Comparison of ENCODE assay signal across 21 cellular contexts in genomic region chr1:7000720-7001119, GRCh38.
DNase-seq lines count a peak whose midpoint lies in the region; ATAC-seq lines count a peak whose summit lies in the region.
"Had no signal": no experiment of that assay in that cellular context is flagged by ENCODE, and none has a peak within 500 bp of the region (broad histone marks: within the 10 kb centered on the region; RNA-seq: fewer than 3 reads in every experiment).

No MANE protein-coding gene starts in this region.

- no peak overlapping the region for H2AFZ ChIP-seq in Karpas-422 (ENCODE audit: low read length)

- H3K79me2 ChIP-seq in Karpas-422 (ENCODE audit: low read length): no peaks in the 10 kb centered on the region

- peaks cover 16% of the 10 kb centered on the region for H3K27me3 Mint-ChIP-seq in activated T-cell treated with anti-CD3 and anti-CD28 coated beads, Interleukin-2, amount 50 U/mL, for 4 hours (ENCODE audit: low read depth)
- peaks cover 24% of the 10 kb centered on the region for H3K27me3 Mint-ChIP-seq in activated T-helper 17 cell treated with anti-CD3 and anti-CD28 coated beads, Interleukin-2, amount 50 U/mL, for 72 hours
- peaks cover 12% of the 10 kb centered on the region for H3K27me3 Mint-ChIP-seq in activated naive CD8-positive, alpha-beta T cell treated with anti-CD3 and anti-CD28 coated beads, Interleukin-2, amount 50 U/mL, for 24 hours
- peaks cover 17% of the 10 kb centered on the region for H3K27me3 Mint-ChIP-seq in stimulated activated naive CD8-positive, alpha-beta T cell treated with anti-CD3 and anti-CD28 coated beads, Interleukin-15, Interleukin-2, amounts not matched to agents 100 ng/mL and 50 ng/mL, for 24 hours

- H3K4me1 Mint-ChIP-seq in activated T-cell treated with anti-CD3 and anti-CD28 coated beads, Interleukin-2, amount 50 U/mL, for 4 hours (ENCODE audit: low read depth): no peaks in the 10 kb centered on the region
- peaks cover 3% of the 10 kb centered on the region for H3K4me1 Mint-ChIP-seq in activated T-helper 17 cell treated with anti-CD3 and anti-CD28 coated beads, Interleukin-2, amount 50 U/mL, for 72 hours
- H3K4me1 Mint-ChIP-seq in activated naive CD8-positive, alpha-beta T cell treated with anti-CD3 and anti-CD28 coated beads, Interleukin-2, amount 50 U/mL, for 24 hours: peaks cover 20% of the 10 kb centered on the region
- peaks cover 23% of the 10 kb centered on the region for H3K4me1 Mint-ChIP-seq in stimulated activated naive CD8-positive, alpha-beta T cell treated with anti-CD3 and anti-CD28 coated beads, Interleukin-15, Interleukin-2, amounts not matched to agents 100 ng/mL and 50 ng/mL, for 24 hours (ENCODE audit: low read depth)
- H3K4me1 Mint-ChIP-seq: CD4-positive, CD25-positive, alpha-beta regulatory T cell; CD8-positive, alpha-beta memory T cell had no signal

- H3K9ac ChIP-seq in Karpas-422 (ENCODE audit: low read length): no peak overlapping the region

- no peaks in the 10 kb centered on the region for H3K36me3 ChIP-seq in Karpas-422 (ENCODE audit: insufficient read depth, low read length)
- H3K36me3 ChIP-seq: BE2C had no signal

- H3K36me3 Mint-ChIP-seq in activated T-cell treated with anti-CD3 and anti-CD28 coated beads, Interleukin-2, amount 50 U/mL, for 4 hours (ENCODE audit: insufficient read depth): no peaks in the 10 kb centered on the region
- no peaks in the 10 kb centered on the region for H3K36me3 Mint-ChIP-seq in activated T-helper 17 cell treated with anti-CD3 and anti-CD28 coated beads, Interleukin-2, amount 50 U/mL, for 72 hours (ENCODE audit: low read depth)
- no peaks in the 10 kb centered on the region for H3K36me3 Mint-ChIP-seq in activated naive CD8-positive, alpha-beta T cell treated with anti-CD3 and anti-CD28 coated beads, Interleukin-2, amount 50 U/mL, for 24 hours (ENCODE audit: low read depth)
- H3K36me3 Mint-ChIP-seq in stimulated activated naive CD8-positive, alpha-beta T cell treated with anti-CD3 and anti-CD28 coated beads, Interleukin-15, Interleukin-2, amounts not matched to agents 100 ng/mL and 50 ng/mL, for 24 hours (ENCODE audit: low read depth): no peaks in the 10 kb centered on the region
- H3K36me3 Mint-ChIP-seq: CD4-positive, CD25-positive, alpha-beta regulatory T cell; CD8-positive, alpha-beta memory T cell had no signal

- H3K4me2 ChIP-seq in Karpas-422 (ENCODE audit: low read depth, low read length, poor library complexity, severe bottlenecking): no peak overlapping the region

- H3K9me2 ChIP-seq in Karpas-422 (replicated peaks; ENCODE audit: insufficient read depth, low read length): no peaks in the 10 kb centered on the region

- no peak overlapping the region for H3K27ac ChIP-seq in Karpas-422 (ENCODE audit: low read length)

- no peaks in the 10 kb centered on the region for H3K9me3 ChIP-seq in Karpas-422 (ENCODE audit: low read length)
- H3K9me3 ChIP-seq: BE2C had no signal

- peak; percentile 32 to 34 for ATAC-seq in activated T-cell treated with anti-CD3 and anti-CD28 coated beads, Interleukin-2, amount 50 U/mL, for 4 hours
- peak; percentile 59 for ATAC-seq in activated T-helper 17 cell treated with anti-CD3 and anti-CD28 coated beads, Interleukin-2, amount 50 U/mL, for 72 hours (replicated peaks)
- ATAC-seq in activated naive CD8-positive, alpha-beta T cell treated with anti-CD3 and anti-CD28 coated beads, Interleukin-2, amount 50 U/mL, for 24 hours: peak; percentile 41
- no peak for ATAC-seq in GM18502 (IDR thresholded peaks at IDR 0.05; ENCODE audit: poor library complexity, unreplicated experiment)
- ATAC-seq: HCT116 had no signal

- DNase-seq in activated T-cell treated with anti-CD3 and anti-CD28 coated beads, Interleukin-2, amount 50 U/mL, for 4 hours: no peak
- DNase-seq in activated T-cell treated with anti-CD3 and anti-CD28 coated beads, Interleukin-2, amount 50 U/mL, for 48 hours: no peak
- DNase-seq in activated naive CD8-positive, alpha-beta T cell treated with anti-CD3 and anti-CD28 coated beads, Interleukin-2, amount 50 U/mL, for 24 hours: no peak
- no peak for DNase-seq in Karpas-422
- DNase-seq: ACHN; BE2C; C1 segment of cervical spinal cord; CD4-positive, CD25-positive, alpha-beta regulatory T cell; CD8-positive, alpha-beta memory T cell; COR-L47; DMS 273 treated with DMSO at 0.1 percent for 48 hours; DMS53; DND-41; EL; GOT3; H7; IMR-90 had no signal

- no peak overlapping the region for H3K4me3 Mint-ChIP-seq in activated T-cell treated with anti-CD3 and anti-CD28 coated beads, Interleukin-2, amount 50 U/mL, for 4 hours
- H3K4me3 Mint-ChIP-seq in activated T-helper 17 cell treated with anti-CD3 and anti-CD28 coated beads, Interleukin-2, amount 50 U/mL, for 72 hours: no peak overlapping the region
- H3K4me3 Mint-ChIP-seq in activated naive CD8-positive, alpha-beta T cell treated with anti-CD3 and anti-CD28 coated beads, Interleukin-2, amount 50 U/mL, for 24 hours: no peak overlapping the region
- no peak overlapping the region for H3K4me3 Mint-ChIP-seq in stimulated activated naive CD8-positive, alpha-beta T cell treated with anti-CD3 and anti-CD28 coated beads, Interleukin-15, Interleukin-2, amounts not matched to agents 100 ng/mL and 50 ng/mL, for 24 hours
- H3K4me3 Mint-ChIP-seq: CD4-positive, CD25-positive, alpha-beta regulatory T cell; CD8-positive, alpha-beta memory T cell had no signal

- H3K4me3 ChIP-seq in Karpas-422 (ENCODE audit: low read length): no peak overlapping the region

- H4K20me1 ChIP-seq in Karpas-422 (ENCODE audit: insufficient read depth, low read depth, low read length): peaks cover 4% of the 10 kb centered on the region; the same call in 1 of the 2 replicates

- no peak overlapping the region for H3K27ac Mint-ChIP-seq in activated T-helper 17 cell treated with anti-CD3 and anti-CD28 coated beads, Interleukin-2, amount 50 U/mL, for 72 hours
- H3K27ac Mint-ChIP-seq in activated naive CD8-positive, alpha-beta T cell treated with anti-CD3 and anti-CD28 coated beads, Interleukin-2, amount 50 U/mL, for 24 hours: no peak overlapping the region
- H3K27ac Mint-ChIP-seq in stimulated activated naive CD8-positive, alpha-beta T cell treated with anti-CD3 and anti-CD28 coated beads, Interleukin-15, Interleukin-2, amounts not matched to agents 100 ng/mL and 50 ng/mL, for 24 hours: peak overlapping the region; percentile 70
- H3K27ac Mint-ChIP-seq: CD4-positive, CD25-positive, alpha-beta regulatory T cell; CD8-positive, alpha-beta memory T cell had no signal

- H3K9me3 Mint-ChIP-seq in activated T-cell treated with anti-CD3 and anti-CD28 coated beads, Interleukin-2, amount 50 U/mL, for 4 hours: no peaks in the 10 kb centered on the region
- H3K9me3 Mint-ChIP-seq in activated T-helper 17 cell treated with anti-CD3 and anti-CD28 coated beads, Interleukin-2, amount 50 U/mL, for 72 hours: no peaks in the 10 kb centered on the region
- no peaks in the 10 kb centered on the region for H3K9me3 Mint-ChIP-seq in activated naive CD8-positive, alpha-beta T cell treated with anti-CD3 and anti-CD28 coated beads, Interleukin-2, amount 50 U/mL, for 24 hours
- H3K9me3 Mint-ChIP-seq in stimulated activated naive CD8-positive, alpha-beta T cell treated with anti-CD3 and anti-CD28 coated beads, Interleukin-15, Interleukin-2, amounts not matched to agents 100 ng/mL and 50 ng/mL, for 24 hours: no peaks in the 10 kb centered on the region
- H3K9me3 Mint-ChIP-seq: CD4-positive, CD25-positive, alpha-beta regulatory T cell had no signal

- peaks cover 17% of the 10 kb centered on the region for H3K4me1 ChIP-seq in Karpas-422 (ENCODE audit: low read length)
- H3K4me1 ChIP-seq: BE2C had no signal

- no peaks in the 10 kb centered on the region for H3K27me3 ChIP-seq in Karpas-422 (ENCODE audit: low read length)
- H3K27me3 ChIP-seq: BE2C had no signal
